Comparison of ENCODE assay signal across 1 cellular context in the genomic region with DNA sequence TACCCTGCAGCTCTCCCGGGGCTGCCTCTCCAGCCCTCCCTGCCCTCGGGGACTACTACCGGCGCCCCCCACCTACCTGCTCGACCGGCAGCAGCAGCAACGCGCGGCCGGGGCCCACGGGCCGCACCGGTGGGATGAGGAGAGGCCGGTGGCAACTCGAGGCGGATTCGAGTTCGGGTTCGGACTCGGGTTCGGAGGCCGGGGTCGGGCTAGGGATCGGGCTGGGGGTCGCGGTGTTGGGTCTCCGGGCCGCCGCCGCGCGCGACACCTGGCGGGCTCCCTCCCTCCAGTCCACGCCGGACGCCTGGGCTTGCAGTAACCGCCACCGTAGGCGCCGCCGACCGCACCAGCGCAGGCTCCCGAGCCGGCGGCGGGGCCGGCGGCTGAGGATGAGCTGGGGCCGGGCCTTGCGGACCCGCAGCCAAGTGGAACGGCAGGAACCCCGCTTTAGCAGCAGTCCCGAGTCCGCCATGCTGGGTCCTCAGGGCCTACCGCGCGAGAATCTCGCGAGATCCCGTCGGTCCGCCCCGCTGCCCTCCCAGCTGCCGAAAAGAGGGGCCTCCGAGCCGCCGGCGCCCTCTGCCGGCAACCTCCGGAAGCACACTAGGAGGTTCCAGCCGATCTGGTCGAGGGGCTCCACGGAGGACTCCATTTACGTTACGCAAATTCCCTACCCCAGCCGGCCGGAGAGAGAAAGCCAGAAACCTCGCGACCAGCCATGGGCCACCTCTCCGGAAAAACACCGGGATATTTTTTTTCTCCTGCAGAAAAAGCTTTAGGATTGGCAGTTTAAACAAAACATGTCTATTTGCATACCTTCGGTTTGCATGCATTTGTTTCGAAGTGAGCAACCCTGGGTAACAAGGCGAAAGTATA.
TF ChIP-seq lines count a peak whose summit lies in the region.

A gene (minus strand): TSS at position 483 of the 876 bp plus-strand sequence. CDS start 11 bp downstream, at position 472.

TF ChIP-seq in HEK293, 187 proteins besides CTCF, POLR2A, EP300 and RAD21 (continued from another document and continues in another):
- TF ChIP-seq, protein P1, sequence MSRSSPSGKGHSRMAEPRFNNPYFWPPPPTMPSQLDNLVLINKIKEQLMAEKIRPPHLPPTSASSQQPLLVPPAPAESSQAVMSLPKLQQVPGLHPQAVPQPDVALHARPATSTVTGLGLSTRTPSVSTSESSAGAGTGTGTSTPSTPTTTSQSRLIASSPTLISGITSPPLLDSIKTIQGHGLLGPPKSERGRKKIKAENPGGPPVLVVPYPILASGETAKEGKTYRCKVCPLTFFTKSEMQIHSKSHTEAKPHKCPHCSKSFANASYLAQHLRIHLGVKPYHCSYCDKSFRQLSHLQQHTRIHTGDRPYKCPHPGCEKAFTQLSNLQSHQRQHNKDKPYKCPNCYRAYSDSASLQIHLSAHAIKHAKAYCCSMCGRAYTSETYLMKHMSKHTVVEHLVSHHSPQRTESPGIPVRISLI (tag by site-specific recombination; IDR thresholded peaks at IDR 0.05), result no peak
- TF ChIP-seq ZNF768 (tag by site-specific recombination; IDR thresholded peaks at IDR 0.05) (no peak), ZNF248 (tag by site-specific recombination; IDR thresholded peaks at IDR 0.05) (no peak), ZNF223 (tag by site-specific recombination; IDR thresholded peaks at IDR 0.05) (no peak), ZNF239 (tag by site-specific recombination; IDR thresholded peaks at IDR 0.05) (no peak), ZBTB8A (tag by site-specific recombination; IDR thresholded peaks at IDR 0.05) (peak; percentile 61; the same call in 1 of the 2 replicates), ZSCAN16 (tag by site-specific recombination; IDR thresholded peaks at IDR 0.05) (no peak), ZNF10 (tag by site-specific recombination; IDR thresholded peaks at IDR 0.05) (peak; percentile 41; the same call in 1 of the 2 replicates), HOXD13 (CRISPR knock-in tag; IDR thresholded peaks at IDR 0.05; ENCODE audit: borderline replicate concordance) (no peak), ZNF530 (tag by site-specific recombination; IDR thresholded peaks at IDR 0.05; ENCODE audit: low read depth) (no peak), ZNF529 (tag by site-specific recombination; IDR thresholded peaks at IDR 0.05; ENCODE audit: insufficient replicate concordance) (no peak), ZNF544 (tag by site-specific recombination; IDR thresholded peaks at IDR 0.05) (no peak), ZNF501 (tag by site-specific recombination; IDR thresholded peaks at IDR 0.05) (peak; percentile 40; the same call in 1 of the 2 replicates), ZNF416 (tag by site-specific recombination; IDR thresholded peaks at IDR 0.05) (no peak), ZNF777 (tag by site-specific recombination; IDR thresholded peaks at IDR 0.05; ENCODE audit: borderline replicate concordance) (no peak), ZNF514 (tag by site-specific recombination; IDR thresholded peaks at IDR 0.05) (no peak), ZSCAN30 (tag by site-specific recombination; IDR thresholded peaks at IDR 0.05) (peak; percentile 82), YY1 (tag by site-specific recombination; IDR thresholded peaks at IDR 0.05) (peak; percentile 97), ZNF23 (tag by site-specific recombination; IDR thresholded peaks at IDR 0.05; ENCODE audit: borderline replicate concordance) (no peak), ZNF138 (tag by site-specific recombination; IDR thresholded peaks at IDR 0.05; ENCODE audit: borderline replicate concordance) (no peak), ZNF549 (tag by site-specific recombination; IDR thresholded peaks at IDR 0.05) (no peak), ZNF600 (tag by site-specific recombination; IDR thresholded peaks at IDR 0.05) (peak; percentile 72), ZNF184 (tag by site-specific recombination; IDR thresholded peaks at IDR 0.05) (0 out of 2 replicates have a peak, but pooled peaks have one; percentile 71), ZNF558 (tag by site-specific recombination; IDR thresholded peaks at IDR 0.05) (no peak), ZNF121 (tag by site-specific recombination; IDR thresholded peaks at IDR 0.05) (no peak), ZNF654 (tag by site-specific recombination; IDR thresholded peaks at IDR 0.05; ENCODE audit: low read depth) (no peak), KLF10 (tag by site-specific recombination; IDR thresholded peaks at IDR 0.05) (peak; percentile 68; the same call in 1 of the 2 replicates), ZNF214 (tag by site-specific recombination; IDR thresholded peaks at IDR 0.05; ENCODE audit: borderline replicate concordance) (no peak), SCRT2 (tag by site-specific recombination; IDR thresholded peaks at IDR 0.05) (no peak), ZNF426 (tag by site-specific recombination; IDR thresholded peaks at IDR 0.05) (no peak), ZNF510 (tag by site-specific recombination; IDR thresholded peaks at IDR 0.05; ENCODE audit: insufficient replicate concordance) (no peak), GLI2 (tag by site-specific recombination; IDR thresholded peaks at IDR 0.05; ENCODE audit: borderline replicate concordance, low read depth) (no peak), ZFP37 (tag by site-specific recombination; IDR thresholded peaks at IDR 0.05) (no peak), ZNF155 (tag by site-specific recombination; IDR thresholded peaks at IDR 0.05) (no peak), ZBTB17 (tag by site-specific recombination; IDR thresholded peaks at IDR 0.05) (peak; percentile 29; the same call in 1 of the 2 replicates)
- TF ChIP-seq, protein P2, sequence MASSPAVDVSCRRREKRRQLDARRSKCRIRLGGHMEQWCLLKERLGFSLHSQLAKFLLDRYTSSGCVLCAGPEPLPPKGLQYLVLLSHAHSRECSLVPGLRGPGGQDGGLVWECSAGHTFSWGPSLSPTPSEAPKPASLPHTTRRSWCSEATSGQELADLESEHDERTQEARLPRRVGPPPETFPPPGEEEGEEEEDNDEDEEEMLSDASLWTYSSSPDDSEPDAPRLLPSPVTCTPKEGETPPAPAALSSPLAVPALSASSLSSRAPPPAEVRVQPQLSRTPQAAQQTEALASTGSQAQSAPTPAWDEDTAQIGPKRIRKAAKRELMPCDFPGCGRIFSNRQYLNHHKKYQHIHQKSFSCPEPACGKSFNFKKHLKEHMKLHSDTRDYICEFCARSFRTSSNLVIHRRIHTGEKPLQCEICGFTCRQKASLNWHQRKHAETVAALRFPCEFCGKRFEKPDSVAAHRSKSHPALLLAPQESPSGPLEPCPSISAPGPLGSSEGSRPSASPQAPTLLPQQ (tag by site-specific recombination; IDR thresholded peaks at IDR 0.05), result peak; percentile 76
- TF ChIP-seq, protein P3, sequence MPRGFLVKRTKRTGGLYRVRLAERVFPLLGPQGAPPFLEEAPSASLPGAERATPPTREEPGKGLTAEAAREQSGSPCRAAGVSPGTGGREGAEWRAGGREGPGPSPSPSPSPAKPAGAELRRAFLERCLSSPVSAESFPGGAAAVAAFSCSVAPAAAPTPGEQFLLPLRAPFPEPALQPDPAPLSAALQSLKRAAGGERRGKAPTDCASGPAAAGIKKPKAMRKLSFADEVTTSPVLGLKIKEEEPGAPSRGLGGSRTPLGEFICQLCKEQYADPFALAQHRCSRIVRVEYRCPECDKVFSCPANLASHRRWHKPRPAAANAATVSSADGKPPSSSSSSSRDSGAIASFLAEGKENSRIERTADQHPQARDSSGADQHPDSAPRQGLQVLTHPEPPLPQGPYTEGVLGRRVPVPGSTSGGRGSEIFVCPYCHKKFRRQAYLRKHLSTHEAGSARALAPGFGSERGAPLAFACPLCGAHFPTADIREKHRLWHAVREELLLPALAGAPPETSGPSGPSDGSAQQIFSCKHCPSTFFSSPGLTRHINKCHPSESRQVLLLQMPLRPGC (tag by site-specific recombination; IDR thresholded peaks at IDR 0.05), result no peak
- TF ChIP-seq, protein P4, sequence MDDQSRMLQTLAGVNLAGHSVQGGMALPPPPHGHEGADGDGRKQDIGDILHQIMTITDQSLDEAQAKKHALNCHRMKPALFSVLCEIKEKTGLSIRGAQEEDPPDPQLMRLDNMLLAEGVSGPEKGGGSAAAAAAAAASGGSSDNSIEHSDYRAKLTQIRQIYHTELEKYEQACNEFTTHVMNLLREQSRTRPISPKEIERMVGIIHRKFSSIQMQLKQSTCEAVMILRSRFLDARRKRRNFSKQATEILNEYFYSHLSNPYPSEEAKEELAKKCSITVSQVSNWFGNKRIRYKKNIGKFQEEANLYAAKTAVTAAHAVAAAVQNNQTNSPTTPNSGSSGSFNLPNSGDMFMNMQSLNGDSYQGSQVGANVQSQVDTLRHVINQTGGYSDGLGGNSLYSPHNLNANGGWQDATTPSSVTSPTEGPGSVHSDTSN (CRISPR knock-in tag; IDR thresholded peaks at IDR 0.05), result no peak
- TF ChIP-seq, protein P5, sequence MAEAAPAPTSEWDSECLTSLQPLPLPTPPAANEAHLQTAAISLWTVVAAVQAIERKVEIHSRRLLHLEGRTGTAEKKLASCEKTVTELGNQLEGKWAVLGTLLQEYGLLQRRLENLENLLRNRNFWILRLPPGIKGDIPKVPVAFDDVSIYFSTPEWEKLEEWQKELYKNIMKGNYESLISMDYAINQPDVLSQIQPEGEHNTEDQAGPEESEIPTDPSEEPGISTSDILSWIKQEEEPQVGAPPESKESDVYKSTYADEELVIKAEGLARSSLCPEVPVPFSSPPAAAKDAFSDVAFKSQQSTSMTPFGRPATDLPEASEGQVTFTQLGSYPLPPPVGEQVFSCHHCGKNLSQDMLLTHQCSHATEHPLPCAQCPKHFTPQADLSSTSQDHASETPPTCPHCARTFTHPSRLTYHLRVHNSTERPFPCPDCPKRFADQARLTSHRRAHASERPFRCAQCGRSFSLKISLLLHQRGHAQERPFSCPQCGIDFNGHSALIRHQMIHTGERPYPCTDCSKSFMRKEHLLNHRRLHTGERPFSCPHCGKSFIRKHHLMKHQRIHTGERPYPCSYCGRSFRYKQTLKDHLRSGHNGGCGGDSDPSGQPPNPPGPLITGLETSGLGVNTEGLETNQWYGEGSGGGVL (tag by site-specific recombination; IDR thresholded peaks at IDR 0.05), result peak; percentile 37; the same call in 1 of the 2 replicates
- TF ChIP-seq, protein P6, sequence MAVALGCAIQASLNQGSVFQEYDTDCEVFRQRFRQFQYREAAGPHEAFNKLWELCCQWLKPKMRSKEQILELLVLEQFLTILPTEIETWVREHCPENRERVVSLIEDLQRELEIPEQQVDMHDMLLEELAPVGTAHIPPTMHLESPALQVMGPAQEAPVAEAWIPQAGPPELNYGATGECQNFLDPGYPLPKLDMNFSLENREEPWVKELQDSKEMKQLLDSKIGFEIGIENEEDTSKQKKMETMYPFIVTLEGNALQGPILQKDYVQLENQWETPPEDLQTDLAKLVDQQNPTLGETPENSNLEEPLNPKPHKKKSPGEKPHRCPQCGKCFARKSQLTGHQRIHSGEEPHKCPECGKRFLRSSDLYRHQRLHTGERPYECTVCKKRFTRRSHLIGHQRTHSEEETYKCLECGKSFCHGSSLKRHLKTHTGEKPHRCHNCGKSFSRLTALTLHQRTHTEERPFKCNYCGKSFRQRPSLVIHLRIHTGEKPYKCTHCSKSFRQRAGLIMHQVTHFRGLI (tag by site-specific recombination; IDR thresholded peaks at IDR 0.05), result 0 out of 2 replicates have a peak, but pooled peaks have one; percentile 34
- TF ChIP-seq, protein P7, sequence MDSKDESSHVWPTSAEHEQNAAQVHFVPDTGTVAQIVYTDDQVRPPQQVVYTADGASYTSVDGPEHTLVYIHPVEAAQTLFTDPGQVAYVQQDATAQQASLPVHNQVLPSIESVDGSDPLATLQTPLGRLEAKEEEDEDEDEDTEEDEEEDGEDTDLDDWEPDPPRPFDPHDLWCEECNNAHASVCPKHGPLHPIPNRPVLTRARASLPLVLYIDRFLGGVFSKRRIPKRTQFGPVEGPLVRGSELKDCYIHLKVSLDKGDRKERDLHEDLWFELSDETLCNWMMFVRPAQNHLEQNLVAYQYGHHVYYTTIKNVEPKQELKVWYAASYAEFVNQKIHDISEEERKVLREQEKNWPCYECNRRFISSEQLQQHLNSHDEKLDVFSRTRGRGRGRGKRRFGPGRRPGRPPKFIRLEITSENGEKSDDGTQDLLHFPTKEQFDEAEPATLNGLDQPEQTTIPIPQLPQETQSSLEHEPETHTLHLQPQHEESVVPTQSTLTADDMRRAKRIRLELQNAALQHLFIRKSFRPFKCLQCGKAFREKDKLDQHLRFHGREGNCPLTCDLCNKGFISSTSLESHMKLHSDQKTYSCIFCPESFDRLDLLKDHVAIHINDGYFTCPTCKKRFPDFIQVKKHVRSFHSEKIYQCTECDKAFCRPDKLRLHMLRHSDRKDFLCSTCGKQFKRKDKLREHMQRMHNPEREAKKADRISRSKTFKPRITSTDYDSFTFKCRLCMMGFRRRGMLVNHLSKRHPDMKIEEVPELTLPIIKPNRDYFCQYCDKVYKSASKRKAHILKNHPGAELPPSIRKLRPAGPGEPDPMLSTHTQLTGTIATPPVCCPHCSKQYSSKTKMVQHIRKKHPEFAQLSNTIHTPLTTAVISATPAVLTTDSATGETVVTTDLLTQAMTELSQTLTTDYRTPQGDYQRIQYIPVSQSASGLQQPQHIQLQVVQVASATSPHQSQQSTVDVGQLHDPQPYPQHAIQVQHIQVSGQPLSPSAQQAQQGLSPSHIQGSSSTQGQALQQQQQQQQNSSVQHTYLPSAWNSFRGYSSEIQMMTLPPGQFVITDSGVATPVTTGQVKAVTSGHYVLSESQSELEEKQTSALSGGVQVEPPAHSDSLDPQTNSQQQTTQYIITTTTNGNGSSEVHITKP (tag by site-specific recombination; IDR thresholded peaks at IDR 0.05), result peak; percentile 38
- TF ChIP-seq, protein P8, sequence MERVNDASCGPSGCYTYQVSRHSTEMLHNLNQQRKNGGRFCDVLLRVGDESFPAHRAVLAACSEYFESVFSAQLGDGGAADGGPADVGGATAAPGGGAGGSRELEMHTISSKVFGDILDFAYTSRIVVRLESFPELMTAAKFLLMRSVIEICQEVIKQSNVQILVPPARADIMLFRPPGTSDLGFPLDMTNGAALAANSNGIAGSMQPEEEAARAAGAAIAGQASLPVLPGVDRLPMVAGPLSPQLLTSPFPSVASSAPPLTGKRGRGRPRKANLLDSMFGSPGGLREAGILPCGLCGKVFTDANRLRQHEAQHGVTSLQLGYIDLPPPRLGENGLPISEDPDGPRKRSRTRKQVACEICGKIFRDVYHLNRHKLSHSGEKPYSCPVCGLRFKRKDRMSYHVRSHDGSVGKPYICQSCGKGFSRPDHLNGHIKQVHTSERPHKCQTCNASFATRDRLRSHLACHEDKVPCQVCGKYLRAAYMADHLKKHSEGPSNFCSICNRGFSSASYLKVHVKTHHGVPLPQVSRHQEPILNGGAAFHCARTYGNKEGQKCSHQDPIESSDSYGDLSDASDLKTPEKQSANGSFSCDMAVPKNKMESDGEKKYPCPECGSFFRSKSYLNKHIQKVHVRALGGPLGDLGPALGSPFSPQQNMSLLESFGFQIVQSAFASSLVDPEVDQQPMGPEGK (tag by site-specific recombination; IDR thresholded peaks at IDR 0.05), result peak; percentile 42; the same call in 1 of the 2 replicates
- TF ChIP-seq, protein P9, sequence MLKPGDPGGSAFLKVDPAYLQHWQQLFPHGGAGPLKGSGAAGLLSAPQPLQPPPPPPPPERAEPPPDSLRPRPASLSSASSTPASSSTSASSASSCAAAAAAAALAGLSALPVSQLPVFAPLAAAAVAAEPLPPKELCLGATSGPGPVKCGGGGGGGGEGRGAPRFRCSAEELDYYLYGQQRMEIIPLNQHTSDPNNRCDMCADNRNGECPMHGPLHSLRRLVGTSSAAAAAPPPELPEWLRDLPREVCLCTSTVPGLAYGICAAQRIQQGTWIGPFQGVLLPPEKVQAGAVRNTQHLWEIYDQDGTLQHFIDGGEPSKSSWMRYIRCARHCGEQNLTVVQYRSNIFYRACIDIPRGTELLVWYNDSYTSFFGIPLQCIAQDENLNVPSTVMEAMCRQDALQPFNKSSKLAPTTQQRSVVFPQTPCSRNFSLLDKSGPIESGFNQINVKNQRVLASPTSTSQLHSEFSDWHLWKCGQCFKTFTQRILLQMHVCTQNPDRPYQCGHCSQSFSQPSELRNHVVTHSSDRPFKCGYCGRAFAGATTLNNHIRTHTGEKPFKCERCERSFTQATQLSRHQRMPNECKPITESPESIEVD (tag by site-specific recombination; IDR thresholded peaks at IDR 0.05), result no peak
